In genomic region chr3:56467108-56467507, GRCh38 we compare ENCODE assay signal across 8 cellular contexts. TPM values are rescaled to one million over a fixed set of nuclear protein-coding genes. Genes with fewer than 3 reads are reported as not detected.
DNase-seq lines count a peak whose midpoint lies in the region; ATAC-seq, FAIRE-seq and TF ChIP-seq lines count a peak whose summit lies in the region.

No MANE protein-coding gene starts in this region.

- peak overlapping the region; percentile 97 for H3K4me2 ChIP-seq in A549

- no peaks in the 10 kb centered on the region for H3K36me3 Mint-ChIP-seq in activated naive CD4-positive, alpha-beta T cell treated with anti-CD3 and anti-CD28 coated beads, Interleukin-2, amount 50 U/mL, for 24 hours
- no peaks in the 10 kb centered on the region for H3K36me3 Mint-ChIP-seq in glutamatergic neuron (ENCODE audit: unreplicated experiment)

- CTCF ChIA-PET in A549 (lab: Yijun Ruan, JAX): no interaction called here

- peaks cover 7% of the 10 kb centered on the region for H3K4me1 Mint-ChIP-seq in activated naive CD4-positive, alpha-beta T cell treated with anti-CD3 and anti-CD28 coated beads, Interleukin-2, amount 50 U/mL, for 24 hours
- H3K4me1 Mint-ChIP-seq in glutamatergic neuron (ENCODE audit: low read depth, unreplicated experiment): peaks cover 3% of the 10 kb centered on the region

- H3K27ac ChIP-seq in A549 (no peak overlapping the region), uterus (no peak overlapping the region)

- TF ChIP-seq RAD21 in A549 (conservative IDR thresholded peaks at IDR 0.05 in 1 of 2, IDR thresholded peaks at IDR 0.05 in 1 of 2): no peak

- H3K4me3 ChIP-seq in A549 (peak overlapping the region; percentile 57), uterus (peak overlapping the region in 1 of 2 donors; percentile 36)

- H3K27me3 Mint-ChIP-seq in activated naive CD4-positive, alpha-beta T cell treated with anti-CD3 and anti-CD28 coated beads, Interleukin-2, amount 50 U/mL, for 24 hours: peaks cover 59% of the 10 kb centered on the region
- peaks cover 4% of the 10 kb centered on the region for H3K27me3 Mint-ChIP-seq in glutamatergic neuron (ENCODE audit: unreplicated experiment)

- no peak overlapping the region for H3K27ac Mint-ChIP-seq in activated naive CD4-positive, alpha-beta T cell treated with anti-CD3 and anti-CD28 coated beads, Interleukin-2, amount 50 U/mL, for 24 hours
- peak overlapping the region; percentile 76 for H3K27ac Mint-ChIP-seq in glutamatergic neuron (ENCODE audit: unreplicated experiment)

- no peaks in the 10 kb centered on the region for H3K9me3 Mint-ChIP-seq in activated naive CD4-positive, alpha-beta T cell treated with anti-CD3 and anti-CD28 coated beads, Interleukin-2, amount 50 U/mL, for 24 hours
- peaks cover 3% of the 10 kb centered on the region for H3K9me3 Mint-ChIP-seq in glutamatergic neuron (ENCODE audit: unreplicated experiment)

- 3% methylated on average over 14 of the region's 14 CpGs for WGBS in A549 (ENCODE audit: missing lambda C conversion rate)

- H3K4me1 ChIP-seq in A549 (peaks cover 4% of the 10 kb centered on the region; the same call in 2 of the 3 replicates), uterus (peaks cover 0 to 5% of the 10 kb centered on the region in 2 donors)

- H3K36me3 ChIP-seq in uterus: no peaks in the 10 kb centered on the region

- TF ChIP-seq CTCF in A549 (IDR thresholded peaks at IDR 0.05) (no peak), glutamatergic neuron (IDR thresholded peaks at IDR 0.05; ENCODE audit: partially characterized antibody, unreplicated experiment) (no peak), uterus (IDR thresholded peaks at IDR 0.05) (no peak)

- H3K9me3 ChIP-seq in A549 (no peaks in the 10 kb centered on the region), uterus (no peaks in the 10 kb centered on the region)

- intact Hi-C loops in uterus (cut with DNase I; ENCODE audit: low total_unique reads): no loop called here

- peak overlapping the region; percentile 73 for H3K4me3 Mint-ChIP-seq in activated naive CD4-positive, alpha-beta T cell treated with anti-CD3 and anti-CD28 coated beads, Interleukin-2, amount 50 U/mL, for 24 hours
- peak overlapping the region; percentile 99 for H3K4me3 Mint-ChIP-seq in glutamatergic neuron (ENCODE audit: unreplicated experiment)

- ATAC-seq in A549 (peak; percentile 73 to 90), GM19467 (IDR thresholded peaks at IDR 0.05; ENCODE audit: unreplicated experiment) (peak; percentile 58), GM19324 (IDR thresholded peaks at IDR 0.05; ENCODE audit: low FRiP score, unreplicated experiment) (no peak)

- FAIRE-seq in A549 (lab: Jason Lieb, UNC): no peak

- DNase-seq in A549 (ENCODE audit: low read depth in 1 of 2, low spot score in 1 of 2) (peak; percentile 66 to 80), NCI-H2171 treated with DMSO at 0.1 percent for 48 hours (lab: John Stamatoyannopoulos, UW) (peak; percentile 83), glutamatergic neuron (peak; percentile 80), occipital lobe (lab: John Stamatoyannopoulos, UW) (peak; percentile 84), uterus (peak; percentile 25 to 28)

- POLR2A ChIA-PET in A549 (lab: Yijun Ruan, JAX): no interaction called here

- H3K27me3 ChIP-seq in uterus: no peaks in the 10 kb centered on the region

- no peak for TF ChIP-seq EP300 in A549 (IDR thresholded peaks at IDR 0.05)

- no peak for TF ChIP-seq POLR2A in A549 (IDR thresholded peaks at IDR 0.05; ENCODE audit: low read length)
- TF ChIP-seq POLR2A in uterus (IDR thresholded peaks at IDR 0.05): no peak

TF ChIP-seq in A549, 52 proteins besides CTCF, POLR2A, EP300 and RAD21:
- TF ChIP-seq PBX3 (IDR thresholded peaks at IDR 0.05): peak; percentile 90
- TF ChIP-seq GATA3 (IDR thresholded peaks at IDR 0.05; ENCODE audit: borderline replicate concordance): no peak
TF ChIP-seq in A549: peak in this region for 1.

RNA-seq across cellular contexts. Expression of gene ERC2, which starts 1.2 kb away (rescaled TPM):
- 0.16 TPM in 2 replicates for polyA plus RNA-seq in A549 (2011; rRNA removed)
- polyA plus RNA-seq in A549 (2012; cell fraction: cytosol; rRNA removed): 0.03 and 0.14 TPM in 2 replicates
- polyA plus RNA-seq in A549 (2012; cell fraction: nucleus; rRNA removed): not detected in 2 replicates
- not detected in 3 replicates for polyA plus RNA-seq in A549 (2017; fragmentation: RNase III; extraction: RNeasy Plus Mini Kit Qiagen cat#74134 plus additional on column Dnase treatment)
- polyA minus RNA-seq in A549 (2011; rRNA and poly(A)+ RNA removed): 0.66 and 1.2 TPM in 2 replicates
- 48.3 TPM for total RNA-seq in glutamatergic neuron (ENCODE audit: unreplicated experiment)
- 59.7 TPM for total RNA-seq in occipital lobe
- 1 to 10 TPM in 2 of 4 donors, not detected in 2; 1.7 to 5.5 TPM for total RNA-seq in uterus

Comparison
In these comparisons a context has a peak if more than half of its experiments do, and no peak if none do; other contexts are left out.
1. DNase-seq: peak in every context shown above with its lines; median percentile 84 in occipital lobe; 83 in NCI-H2171 treated with DMSO at 0.1 percent for 48 hours; 80 in glutamatergic neuron; 73 in A549; 26 in uterus.